Comparison of ENCODE assay signal across 17 cellular contexts in genomic region chr1:25137106-25137505, GRCh38.
A peak's percentile ranks its signal among the peaks of the same experiment; 100 is the strongest.
DNase-seq lines count a peak whose midpoint lies in the region; ATAC-seq and TF ChIP-seq lines count a peak whose summit lies in the region.
"Had no signal": no experiment of that assay in that cellular context is flagged by ENCODE, and none has a peak within 500 bp of the region (broad histone marks: within the 10 kb centered on the region; RNA-seq: fewer than 3 reads in every experiment).

No MANE protein-coding gene starts in this region.

- no peak overlapping the region for H2BK120ac ChIP-seq in mesenchymal stem cell (ENCODE audit: low read depth, low read length)

- no peak for TF ChIP-seq CTCF in neural progenitor cell (IDR thresholded peaks at IDR 0.05)

- no peak overlapping the region for H2BK12ac ChIP-seq in mesenchymal stem cell (ENCODE audit: low read length in 2 of 2)

- peaks cover 61% of the 10 kb centered on the region for H3K27me3 Mint-ChIP-seq in activated CD8-positive, alpha-beta memory T cell treated with anti-CD3 and anti-CD28 coated beads, Interleukin-2, amount 10 ng/mL, durations not matched to agents 7 days and 5 days
- peaks cover 16% of the 10 kb centered on the region for H3K27me3 Mint-ChIP-seq in neural progenitor cell (ENCODE audit: insufficient read depth, low read depth)

- H3K36me3 ChIP-seq in SK-N-MC (ENCODE audit: insufficient read depth, low read length): no peaks in the 10 kb centered on the region
- H3K36me3 ChIP-seq in neural progenitor cell: no peaks in the 10 kb centered on the region
- H3K36me3 ChIP-seq in mesenchymal stem cell (ENCODE audit: control insufficient read depth in 1 of 2, insufficient read depth in 2 of 2, low read depth in 1 of 2, low read length in 2 of 2): no peaks in the 10 kb centered on the region
- H3K36me3 ChIP-seq: HAP-1 had no signal

- ATAC-seq in activated CD8-positive, alpha-beta memory T cell treated with anti-CD3 and anti-CD28 coated beads, Interleukin-2, amount 10 ng/mL, durations not matched to agents 7 days and 5 days: no peak

- WGBS in mesenchymal stem cell: 75% methylated on average over 1 of the region's 1 CpG

- no peak overlapping the region for H3K18ac ChIP-seq in mesenchymal stem cell (ENCODE audit: low read depth in 1 of 2, low read length in 2 of 2)

- no peaks in the 10 kb centered on the region for H3K4me1 ChIP-seq in neural progenitor cell
- peaks cover 12% of the 10 kb centered on the region for H3K4me1 ChIP-seq in mesenchymal stem cell (ENCODE audit: control insufficient read depth, insufficient read depth, low read depth, low read length)
- H3K4me1 ChIP-seq: HAP-1 had no signal

- H3K4me3 Mint-ChIP-seq in activated CD8-positive, alpha-beta memory T cell treated with anti-CD3 and anti-CD28 coated beads, Interleukin-2, amount 10 ng/mL, durations not matched to agents 7 days and 5 days: no peak overlapping the region
- H3K4me3 Mint-ChIP-seq in neural progenitor cell: no peak overlapping the region
- H3K4me3 Mint-ChIP-seq: B cell; CD4-positive, alpha-beta T cell had no signal

- H2AK5ac ChIP-seq in mesenchymal stem cell (ENCODE audit: low read length, severe bottlenecking): no peak overlapping the region

- CTCF ChIA-PET in activated CD8-positive, alpha-beta memory T cell treated with anti-CD3 and anti-CD28 coated beads, Interleukin-2, amount 10 ng/mL, durations not matched to agents 7 days and 5 days (lab: Charles Lee): interaction anchor here (0.8 kb wide), 1 partner anchor 236 kb away, joined by 3 read pairs; no protein-coding TSS in a partner anchor

- no peaks in the 10 kb centered on the region for H3F3A ChIP-seq in neural progenitor cell (ENCODE audit: low read depth)

- H3K4me2 ChIP-seq in neural progenitor cell: no peak overlapping the region
- no peak overlapping the region for H3K4me2 ChIP-seq in mesenchymal stem cell (ENCODE audit: low read length, poor library complexity, severe bottlenecking)

- H3K4ac ChIP-seq in mesenchymal stem cell (ENCODE audit: low read depth in 1 of 2, low read length in 2 of 2): no peak overlapping the region

- H3K27ac Mint-ChIP-seq in activated CD8-positive, alpha-beta memory T cell treated with anti-CD3 and anti-CD28 coated beads, Interleukin-2, amount 10 ng/mL, durations not matched to agents 7 days and 5 days: no peak overlapping the region
- peak overlapping the region; percentile 11 for H3K27ac Mint-ChIP-seq in neural progenitor cell
- H3K27ac Mint-ChIP-seq: B cell; CD4-positive, alpha-beta T cell had no signal

- no peaks in the 10 kb centered on the region for H3K36me3 Mint-ChIP-seq in activated CD8-positive, alpha-beta memory T cell treated with anti-CD3 and anti-CD28 coated beads, Interleukin-2, amount 10 ng/mL, durations not matched to agents 7 days and 5 days
- no peaks in the 10 kb centered on the region for H3K36me3 Mint-ChIP-seq in neural progenitor cell

- DNase-seq in activated CD8-positive, alpha-beta memory T cell treated with anti-CD3 and anti-CD28 coated beads, Interleukin-2, amount 10 ng/mL, durations not matched to agents 7 days and 5 days: peak; percentile 27
- DNase-seq in activated CD8-positive, alpha-beta memory T cell treated with anti-CD3 and anti-CD28 coated beads, Interleukin-2, amount 50 U/mL, for 48 hours: no peak
- no peak for DNase-seq in SK-N-MC (ENCODE audit: low read depth, low spot score)
- no peak for DNase-seq in neural progenitor cell (ENCODE audit: low spot score)
- DNase-seq in NCI-H82 (lab: John Stamatoyannopoulos, UW): no peak
- no peak for DNase-seq in stimulated activated CD4-positive, alpha-beta T cell treated with anti-CD3 and anti-CD28 coated beads, Interleukin-1b, Interleukin-23, amount 100 ng/mL, for 48 hours
- no peak for DNase-seq in superior temporal gyrus (ENCODE audit: extremely low spot score)
- DNase-seq in mesenchymal stem cell: no peak
- DNase-seq: 8988T; CD4-positive, alpha-beta T cell; DMS153; DMS79 treated with DMSO at 0.1 percent for 48 hours; GF-D8; GM23248 had no signal

- H2BK15ac ChIP-seq in mesenchymal stem cell (ENCODE audit: low read depth, poor library complexity, severe bottlenecking): no peak overlapping the region

- no peaks in the 10 kb centered on the region for H3K79me2 ChIP-seq in neural progenitor cell (ENCODE audit: low read depth)

- no peaks in the 10 kb centered on the region for H3K9me3 ChIP-seq in SK-N-MC (ENCODE audit: low read depth, low read length)
- no peaks in the 10 kb centered on the region for H3K9me3 ChIP-seq in neural progenitor cell (ENCODE audit: low read depth)
- H3K9me3 ChIP-seq in mesenchymal stem cell (ENCODE audit: control insufficient read depth, low read length): no peaks in the 10 kb centered on the region
- H3K9me3 ChIP-seq: HAP-1 had no signal

- H4K91ac ChIP-seq in mesenchymal stem cell (ENCODE audit: low read length): no peak overlapping the region

- H3K27ac ChIP-seq in SK-N-MC (peak overlapping the region; percentile 73), neural progenitor cell (no peak overlapping the region), mesenchymal stem cell (ENCODE audit: low read length, poor library complexity, severe bottlenecking) (no peak overlapping the region)
- H3K27ac ChIP-seq: C4-2B, GM23248 had no signal

- peaks cover 7% of the 10 kb centered on the region for H3K4me1 Mint-ChIP-seq in activated CD8-positive, alpha-beta memory T cell treated with anti-CD3 and anti-CD28 coated beads, Interleukin-2, amount 10 ng/mL, durations not matched to agents 7 days and 5 days
- H3K4me1 Mint-ChIP-seq in neural progenitor cell: peaks cover 14% of the 10 kb centered on the region

- no peaks in the 10 kb centered on the region for H3K9me3 Mint-ChIP-seq in activated CD8-positive, alpha-beta memory T cell treated with anti-CD3 and anti-CD28 coated beads, Interleukin-2, amount 10 ng/mL, durations not matched to agents 7 days and 5 days (ENCODE audit: low read depth)
- H3K9me3 Mint-ChIP-seq in neural progenitor cell: no peaks in the 10 kb centered on the region
- H3K9me3 Mint-ChIP-seq: CD4-positive, alpha-beta T cell had no signal

- H3K79me1 ChIP-seq in mesenchymal stem cell (replicated peaks; ENCODE audit: low read length, poor library complexity, severe bottlenecking): no peaks in the 10 kb centered on the region

- H3K14ac ChIP-seq in mesenchymal stem cell (ENCODE audit: low read length in 2 of 2): no peak overlapping the region

- H3K4me3 ChIP-seq in SK-N-MC (no peak overlapping the region), neural progenitor cell (no peak overlapping the region), mesenchymal stem cell (ENCODE audit: insufficient read depth in 1 of 2, low read depth in 1 of 2, low read length in 2 of 2) (no peak overlapping the region)
- H3K4me3 ChIP-seq: GM23248, HAP-1 had no signal

- no peak overlapping the region for H4K8ac ChIP-seq in mesenchymal stem cell (ENCODE audit: low read length)

- no peaks in the 10 kb centered on the region for H4K20me1 ChIP-seq in neural progenitor cell (ENCODE audit: low read depth)

- no peak overlapping the region for H2BK5ac ChIP-seq in mesenchymal stem cell (ENCODE audit: low read depth, low read length, poor library complexity, severe bottlenecking)

- no peak overlapping the region for H3K23ac ChIP-seq in mesenchymal stem cell (ENCODE audit: low read length in 2 of 2)

- H3K27me3 ChIP-seq in neural progenitor cell (no peaks in the 10 kb centered on the region), mesenchymal stem cell (ENCODE audit: control insufficient read depth in 1 of 2, insufficient read depth in 1 of 2, low read length in 2 of 2) (peaks cover 79 to 82% of the 10 kb centered on the region in 2 experiments)

- H3K9ac ChIP-seq in SK-N-MC (ENCODE audit: insufficient read length) (peak overlapping the region; percentile 41), neural progenitor cell (no peak overlapping the region), mesenchymal stem cell (ENCODE audit: low read length) (no peak overlapping the region)
- H3K9ac ChIP-seq: GM23248 had no signal

- H2AFZ ChIP-seq in neural progenitor cell (replicated peaks): no peak overlapping the region
- H2AFZ ChIP-seq in mesenchymal stem cell (ENCODE audit: low read depth, low read length): no peak overlapping the region
- H2AFZ ChIP-seq: GM23248 had no signal
